Comparison of ENCODE assay signal across 1 cellular context in the genomic region with DNA sequence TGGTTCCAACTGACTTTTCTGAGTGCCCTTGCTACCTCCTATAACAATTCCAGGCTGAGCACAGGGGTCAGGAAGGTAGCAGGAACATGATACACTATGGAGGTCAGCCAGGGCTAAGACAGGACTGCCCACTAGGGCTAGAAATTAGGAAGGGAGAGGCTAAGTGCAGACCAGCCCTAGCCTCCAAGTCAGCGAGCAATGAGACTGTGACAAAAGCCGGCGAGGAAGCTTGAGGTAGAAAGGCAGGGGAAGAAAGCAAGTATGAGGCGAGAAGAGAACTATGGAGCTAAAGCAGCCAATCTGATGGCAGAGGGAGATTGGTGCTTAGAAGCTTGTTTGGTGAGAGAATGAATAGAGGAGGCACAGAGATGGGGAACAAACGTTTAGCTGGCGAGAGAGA.
TF ChIP-seq lines count a peak whose summit lies in the region.

No MANE protein-coding gene starts in this region.

TF ChIP-seq in GM23338, 12 proteins besides CTCF, POLR2A, EP300 and RAD21 (continued from another document):
- TF ChIP-seq, protein P1, sequence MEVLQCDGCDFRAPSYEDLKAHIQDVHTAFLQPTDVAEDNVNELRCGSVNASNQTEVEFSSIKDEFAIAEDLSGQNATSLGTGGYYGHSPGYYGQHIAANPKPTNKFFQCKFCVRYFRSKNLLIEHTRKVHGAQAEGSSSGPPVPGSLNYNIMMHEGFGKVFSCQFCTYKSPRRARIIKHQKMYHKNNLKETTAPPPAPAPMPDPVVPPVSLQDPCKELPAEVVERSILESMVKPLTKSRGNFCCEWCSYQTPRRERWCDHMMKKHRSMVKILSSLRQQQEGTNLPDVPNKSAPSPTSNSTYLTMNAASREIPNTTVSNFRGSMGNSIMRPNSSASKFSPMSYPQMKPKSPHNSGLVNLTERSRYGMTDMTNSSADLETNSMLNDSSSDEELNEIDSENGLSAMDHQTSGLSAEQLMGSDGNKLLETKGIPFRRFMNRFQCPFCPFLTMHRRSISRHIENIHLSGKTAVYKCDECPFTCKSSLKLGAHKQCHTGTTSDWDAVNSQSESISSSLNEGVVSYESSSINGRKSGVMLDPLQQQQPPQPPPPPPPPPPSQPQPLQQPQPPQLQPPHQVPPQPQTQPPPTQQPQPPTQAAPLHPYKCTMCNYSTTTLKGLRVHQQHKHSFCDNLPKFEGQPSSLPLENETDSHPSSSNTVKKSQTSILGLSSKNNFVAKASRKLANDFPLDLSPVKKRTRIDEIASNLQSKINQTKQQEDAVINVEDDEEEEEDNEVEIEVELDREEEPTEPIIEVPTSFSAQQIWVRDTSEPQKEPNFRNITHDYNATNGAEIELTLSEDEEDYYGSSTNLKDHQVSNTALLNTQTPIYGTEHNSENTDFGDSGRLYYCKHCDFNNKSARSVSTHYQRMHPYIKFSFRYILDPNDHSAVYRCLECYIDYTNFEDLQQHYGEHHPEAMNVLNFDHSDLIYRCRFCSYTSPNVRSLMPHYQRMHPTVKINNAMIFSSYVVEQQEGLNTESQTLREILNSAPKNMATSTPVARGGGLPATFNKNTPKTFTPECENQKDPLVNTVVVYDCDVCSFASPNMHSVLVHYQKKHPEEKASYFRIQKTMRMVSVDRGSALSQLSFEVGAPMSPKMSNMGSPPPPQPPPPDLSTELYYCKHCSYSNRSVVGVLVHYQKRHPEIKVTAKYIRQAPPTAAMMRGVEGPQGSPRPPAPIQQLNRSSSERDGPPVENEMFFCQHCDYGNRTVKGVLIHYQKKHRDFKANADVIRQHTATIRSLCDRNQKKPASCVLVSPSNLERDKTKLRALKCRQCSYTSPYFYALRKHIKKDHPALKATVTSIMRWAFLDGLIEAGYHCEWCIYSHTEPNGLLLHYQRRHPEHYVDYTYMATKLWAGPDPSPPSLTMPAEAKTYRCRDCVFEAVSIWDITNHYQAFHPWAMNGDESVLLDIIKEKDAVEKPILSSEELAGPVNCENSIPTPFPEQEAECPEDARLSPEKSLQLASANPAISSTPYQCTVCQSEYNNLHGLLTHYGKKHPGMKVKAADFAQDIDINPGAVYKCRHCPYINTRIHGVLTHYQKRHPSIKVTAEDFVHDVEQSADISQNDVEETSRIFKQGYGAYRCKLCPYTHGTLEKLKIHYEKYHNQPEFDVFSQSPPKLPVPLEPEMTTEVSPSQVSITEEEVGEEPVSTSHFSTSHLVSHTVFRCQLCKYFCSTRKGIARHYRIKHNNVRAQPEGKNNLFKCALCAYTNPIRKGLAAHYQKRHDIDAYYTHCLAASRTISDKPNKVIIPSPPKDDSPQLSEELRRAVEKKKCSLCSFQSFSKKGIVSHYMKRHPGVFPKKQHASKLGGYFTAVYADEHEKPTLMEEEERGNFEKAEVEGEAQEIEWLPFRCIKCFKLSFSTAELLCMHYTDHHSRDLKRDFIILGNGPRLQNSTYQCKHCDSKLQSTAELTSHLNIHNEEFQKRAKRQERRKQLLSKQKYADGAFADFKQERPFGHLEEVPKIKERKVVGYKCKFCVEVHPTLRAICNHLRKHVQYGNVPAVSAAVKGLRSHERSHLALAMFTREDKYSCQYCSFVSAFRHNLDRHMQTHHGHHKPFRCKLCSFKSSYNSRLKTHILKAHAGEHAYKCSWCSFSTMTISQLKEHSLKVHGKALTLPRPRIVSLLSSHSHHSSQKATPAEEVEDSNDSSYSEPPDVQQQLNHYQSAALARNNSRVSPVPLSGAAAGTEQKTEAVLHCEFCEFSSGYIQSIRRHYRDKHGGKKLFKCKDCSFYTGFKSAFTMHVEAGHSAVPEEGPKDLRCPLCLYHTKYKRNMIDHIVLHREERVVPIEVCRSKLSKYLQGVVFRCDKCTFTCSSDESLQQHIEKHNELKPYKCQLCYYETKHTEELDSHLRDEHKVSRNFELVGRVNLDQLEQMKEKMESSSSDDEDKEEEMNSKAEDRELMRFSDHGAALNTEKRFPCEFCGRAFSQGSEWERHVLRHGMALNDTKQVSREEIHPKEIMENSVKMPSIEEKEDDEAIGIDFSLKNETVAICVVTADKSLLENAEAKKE (CRISPR knock-in tag; IDR thresholded peaks at IDR 0.05) = no peak
- no peak for TF ChIP-seq POLR2AphosphoS5 (IDR thresholded peaks at IDR 0.05; ENCODE audit: low read depth)
- TF ChIP-seq, protein P2, sequence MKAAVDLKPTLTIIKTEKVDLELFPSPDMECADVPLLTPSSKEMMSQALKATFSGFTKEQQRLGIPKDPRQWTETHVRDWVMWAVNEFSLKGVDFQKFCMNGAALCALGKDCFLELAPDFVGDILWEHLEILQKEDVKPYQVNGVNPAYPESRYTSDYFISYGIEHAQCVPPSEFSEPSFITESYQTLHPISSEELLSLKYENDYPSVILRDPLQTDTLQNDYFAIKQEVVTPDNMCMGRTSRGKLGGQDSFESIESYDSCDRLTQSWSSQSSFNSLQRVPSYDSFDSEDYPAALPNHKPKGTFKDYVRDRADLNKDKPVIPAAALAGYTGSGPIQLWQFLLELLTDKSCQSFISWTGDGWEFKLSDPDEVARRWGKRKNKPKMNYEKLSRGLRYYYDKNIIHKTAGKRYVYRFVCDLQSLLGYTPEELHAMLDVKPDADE (IDR thresholded peaks at IDR 0.05) = no peak
- no peak for TF ChIP-seq EZH2phosphoT487 (IDR thresholded peaks at IDR 0.05; ENCODE audit: unreplicated experiment)
- TF ChIP-seq JUNB (IDR thresholded peaks at IDR 0.05; ENCODE audit: unreplicated experiment) = no peak
- TF ChIP-seq, protein P3, sequence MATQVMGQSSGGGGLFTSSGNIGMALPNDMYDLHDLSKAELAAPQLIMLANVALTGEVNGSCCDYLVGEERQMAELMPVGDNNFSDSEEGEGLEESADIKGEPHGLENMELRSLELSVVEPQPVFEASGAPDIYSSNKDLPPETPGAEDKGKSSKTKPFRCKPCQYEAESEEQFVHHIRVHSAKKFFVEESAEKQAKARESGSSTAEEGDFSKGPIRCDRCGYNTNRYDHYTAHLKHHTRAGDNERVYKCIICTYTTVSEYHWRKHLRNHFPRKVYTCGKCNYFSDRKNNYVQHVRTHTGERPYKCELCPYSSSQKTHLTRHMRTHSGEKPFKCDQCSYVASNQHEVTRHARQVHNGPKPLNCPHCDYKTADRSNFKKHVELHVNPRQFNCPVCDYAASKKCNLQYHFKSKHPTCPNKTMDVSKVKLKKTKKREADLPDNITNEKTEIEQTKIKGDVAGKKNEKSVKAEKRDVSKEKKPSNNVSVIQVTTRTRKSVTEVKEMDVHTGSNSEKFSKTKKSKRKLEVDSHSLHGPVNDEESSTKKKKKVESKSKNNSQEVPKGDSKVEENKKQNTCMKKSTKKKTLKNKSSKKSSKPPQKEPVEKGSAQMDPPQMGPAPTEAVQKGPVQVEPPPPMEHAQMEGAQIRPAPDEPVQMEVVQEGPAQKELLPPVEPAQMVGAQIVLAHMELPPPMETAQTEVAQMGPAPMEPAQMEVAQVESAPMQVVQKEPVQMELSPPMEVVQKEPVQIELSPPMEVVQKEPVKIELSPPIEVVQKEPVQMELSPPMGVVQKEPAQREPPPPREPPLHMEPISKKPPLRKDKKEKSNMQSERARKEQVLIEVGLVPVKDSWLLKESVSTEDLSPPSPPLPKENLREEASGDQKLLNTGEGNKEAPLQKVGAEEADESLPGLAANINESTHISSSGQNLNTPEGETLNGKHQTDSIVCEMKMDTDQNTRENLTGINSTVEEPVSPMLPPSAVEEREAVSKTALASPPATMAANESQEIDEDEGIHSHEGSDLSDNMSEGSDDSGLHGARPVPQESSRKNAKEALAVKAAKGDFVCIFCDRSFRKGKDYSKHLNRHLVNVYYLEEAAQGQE (IDR thresholded peaks at IDR 0.05; ENCODE audit: unreplicated experiment) = no peak
